In genomic region chr19:40941481-40942219, GRCh38 we compare ENCODE assay signal across 34 cellular contexts. TPM values are rescaled to one million over a fixed set of nuclear protein-coding genes. Genes with fewer than 3 reads are reported as not detected.
"Had no signal": no experiment of that assay in that cellular context is flagged by ENCODE, and none has a peak within 500 bp of the region (broad histone marks: within the 10 kb centered on the region; RNA-seq: fewer than 3 reads in every experiment).

No MANE protein-coding gene starts in this region.

- H3K4me3 ChIP-seq: adrenal gland, body of pancreas, breast epithelium had no signal

- H3K36me3 Mint-ChIP-seq: activated naive CD4-positive, alpha-beta T cell treated with anti-CD3 and anti-CD28 coated beads, Interleukin-2, amount 50 U/mL, for 72 hours had no signal

- H3K9me3 ChIP-seq: adrenal gland, body of pancreas, breast epithelium had no signal

- H3K4me1 Mint-ChIP-seq: activated CD4-positive, alpha-beta T cell treated with anti-CD3 and anti-CD28 coated beads, Interleukin-2, amount 10 ng/mL, durations not matched to agents 7 days and 5 days; WTC11 had no signal

- H3K36me3 ChIP-seq: adrenal gland, breast epithelium had no signal

- DNase-seq: activated CD4-positive, alpha-beta T cell treated with anti-CD3 and anti-CD28 coated beads for 36 hours; activated CD4-positive, alpha-beta T cell treated with anti-CD3 and anti-CD28 coated beads, Interleukin-2, amount 10 ng/mL, durations not matched to agents 7 days and 5 days; activated CD4-positive, alpha-beta T cell treated with anti-CD3 and anti-CD28 coated beads, Interleukin-2, amount 50 U/mL, for 48 hours; activated CD8-positive, alpha-beta memory T cell treated with anti-CD3 and anti-CD28 coated beads, Interleukin-2, amount 50 U/mL, for 4 hours; activated gamma-delta T cell treated with Interleukin-2 at 50 U/mL for 16 hours; activated naive CD4-positive, alpha-beta T cell treated with anti-CD3 and anti-CD28 coated beads for 36 hours; activated T-cell treated with anti-CD3 and anti-CD28 coated beads for 4 hours; activated T-cell treated with anti-CD3 and anti-CD28 coated beads, Interleukin-2, amount 50 U/mL, for 4 hours; adrenal gland; body of pancreas; Karpas-422; NCI-H1105; NCI-H1417 treated with DMSO at 0.1 percent for 48 hours; NCI-H187 treated with DMSO at 0.1 percent for 48 hours; NCI-H2081; NCI-H345; NCI-H524 treated with DMSO at 0.1 percent for 48 hours; SIG-M5 had no signal

- H3K9me3 Mint-ChIP-seq: activated CD4-positive, alpha-beta T cell treated with anti-CD3 and anti-CD28 coated beads, Interleukin-2, amount 10 ng/mL, durations not matched to agents 7 days and 5 days; activated naive CD4-positive, alpha-beta T cell treated with anti-CD3 and anti-CD28 coated beads for 36 hours; activated naive CD4-positive, alpha-beta T cell treated with anti-CD3 and anti-CD28 coated beads, Interleukin-2, amount 50 U/mL, for 72 hours; activated T-cell treated with anti-CD3 and anti-CD28 coated beads, Interleukin-2, amount 50 U/mL, for 4 hours; activated T-helper 1 cell treated with anti-CD3 and anti-CD28 coated beads, Interleukin-12 subunit alpha, Interleukin-12 subunit beta, Interleukin-2, Interleukin-4 antibody, amounts not matched to agents 30 ng/mL and 10 ng/mL and 1 ng/mL, durations not matched to agents 14 hours and 24 hours and 36 hours; T-helper 1 cell treated with Interleukin-12 subunit alpha and Interleukin-12 subunit beta and Interleukin-4 antibody, amounts not matched to agents 30 μg/mL and 1 μg/mL, for 36 hours; T-helper 2 cell treated with Interferon-gamma antibody and Interleukin-4, amounts not matched to agents 5 μg/mL and 100 μg/mL, for 36 hours had no signal

- ATAC-seq: activated CD4-positive, alpha-beta T cell treated with anti-CD3 and anti-CD28 coated beads for 36 hours; activated CD4-positive, CD25-positive, alpha-beta regulatory T cell treated with anti-CD3 and anti-CD28 coated beads, Interleukin-2, amount 50 U/mL, for 24 hours; activated naive CD4-positive, alpha-beta T cell treated with anti-CD3 and anti-CD28 coated beads, Interleukin-2, amount 50 U/mL, for 72 hours; activated T-cell treated with anti-CD3 and anti-CD28 coated beads, Interleukin-2, amount 50 U/mL, for 4 hours; body of pancreas; Right ventricle myocardium inferior; WTC11 had no signal

- H3K27me3 ChIP-seq: adrenal gland, body of pancreas, breast epithelium had no signal

- H3K4me3 Mint-ChIP-seq: activated CD4-positive, alpha-beta T cell treated with anti-CD3 and anti-CD28 coated beads for 36 hours; activated CD4-positive, alpha-beta T cell treated with anti-CD3 and anti-CD28 coated beads, Interleukin-2, amount 10 ng/mL, durations not matched to agents 7 days and 5 days; activated naive CD4-positive, alpha-beta T cell treated with anti-CD3 and anti-CD28 coated beads for 36 hours; activated T-cell treated with anti-CD3 and anti-CD28 coated beads, Interleukin-2, amount 50 U/mL, for 4 hours; activated T-helper 1 cell treated with anti-CD3 and anti-CD28 coated beads, Interleukin-12 subunit alpha, Interleukin-12 subunit beta, Interleukin-2, Interleukin-4 antibody, amounts not matched to agents 30 ng/mL and 10 ng/mL and 1 ng/mL, durations not matched to agents 14 hours and 24 hours and 36 hours; T-helper 1 cell treated with Interleukin-12 subunit alpha and Interleukin-12 subunit beta and Interleukin-4 antibody, amounts not matched to agents 30 μg/mL and 1 μg/mL, for 36 hours; T-helper 2 cell treated with Interferon-gamma antibody and Interleukin-4, amounts not matched to agents 5 μg/mL and 100 μg/mL, for 36 hours; WTC11 had no signal

- H3K4me1 ChIP-seq: adrenal gland, body of pancreas, breast epithelium had no signal

- H3K27ac Mint-ChIP-seq: activated CD4-positive, alpha-beta T cell treated with anti-CD3 and anti-CD28 coated beads for 36 hours; activated CD4-positive, alpha-beta T cell treated with anti-CD3 and anti-CD28 coated beads, Interleukin-2, amount 10 ng/mL, durations not matched to agents 7 days and 5 days; activated naive CD4-positive, alpha-beta T cell treated with anti-CD3 and anti-CD28 coated beads for 36 hours; activated naive CD4-positive, alpha-beta T cell treated with anti-CD3 and anti-CD28 coated beads, Interleukin-2, amount 50 U/mL, for 72 hours; activated T-helper 1 cell treated with anti-CD3 and anti-CD28 coated beads, Interleukin-12 subunit alpha, Interleukin-12 subunit beta, Interleukin-2, Interleukin-4 antibody, amounts not matched to agents 30 ng/mL and 10 ng/mL and 1 ng/mL, durations not matched to agents 14 hours and 24 hours and 36 hours; T-helper 1 cell treated with Interleukin-12 subunit alpha and Interleukin-12 subunit beta and Interleukin-4 antibody, amounts not matched to agents 30 μg/mL and 1 μg/mL, for 36 hours; T-helper 2 cell treated with Interferon-gamma antibody and Interleukin-4, amounts not matched to agents 5 μg/mL and 100 μg/mL, for 36 hours; WTC11 had no signal

- H3K27ac ChIP-seq: adrenal gland, body of pancreas, breast epithelium, RWPE1 had no signal

- FAIRE-seq: astrocyte, RCC 7860, TTC549 had no signal

RNA-seq across cellular contexts. Expression of gene CYP2B6, which starts 49.4 kb away (rescaled TPM):
- total RNA-seq: activated CD4-positive, alpha-beta T cell treated with anti-CD3 and anti-CD28 coated beads for 36 hours; activated CD4-positive, alpha-beta T cell treated with anti-CD3 and anti-CD28 coated beads, Interleukin-2, amount 10 ng/mL, durations not matched to agents 7 days and 5 days; activated naive CD4-positive, alpha-beta T cell treated with anti-CD3 and anti-CD28 coated beads for 36 hours; activated naive CD4-positive, alpha-beta T cell treated with anti-CD3 and anti-CD28 coated beads, Interleukin-2, amount 50 U/mL, for 72 hours; activated T-helper 1 cell treated with anti-CD3 and anti-CD28 coated beads, Interleukin-12 subunit alpha, Interleukin-12 subunit beta, Interleukin-2, Interleukin-4 antibody, amounts not matched to agents 30 ng/mL and 10 ng/mL and 1 ng/mL, durations not matched to agents 14 hours and 24 hours and 36 hours; astrocyte; body of pancreas; breast epithelium; cardiac septum; MCF 10A; NCI-H460; Right ventricle myocardium inferior had no signal

RNA-seq across cellular contexts. Expression of gene CYP2A7, which starts 59.6 kb away (rescaled TPM):
- total RNA-seq: activated CD4-positive, alpha-beta T cell treated with anti-CD3 and anti-CD28 coated beads for 36 hours; activated CD4-positive, alpha-beta T cell treated with anti-CD3 and anti-CD28 coated beads, Interleukin-2, amount 10 ng/mL, durations not matched to agents 7 days and 5 days; activated naive CD4-positive, alpha-beta T cell treated with anti-CD3 and anti-CD28 coated beads for 36 hours; activated naive CD4-positive, alpha-beta T cell treated with anti-CD3 and anti-CD28 coated beads, Interleukin-2, amount 50 U/mL, for 72 hours; activated T-cell treated with anti-CD3 and anti-CD28 coated beads, Interleukin-2, amount 50 U/mL, for 4 hours; activated T-helper 1 cell treated with anti-CD3 and anti-CD28 coated beads, Interleukin-12 subunit alpha, Interleukin-12 subunit beta, Interleukin-2, Interleukin-4 antibody, amounts not matched to agents 30 ng/mL and 10 ng/mL and 1 ng/mL, durations not matched to agents 14 hours and 24 hours and 36 hours; adrenal gland; astrocyte; body of pancreas; breast epithelium; cardiac septum; MCF 10A; NCI-H460; Right ventricle myocardium inferior; SK-MEL-5; WTC11 had no signal
- polyA plus RNA-seq: adrenal gland had no signal
